In the genomic region with DNA sequence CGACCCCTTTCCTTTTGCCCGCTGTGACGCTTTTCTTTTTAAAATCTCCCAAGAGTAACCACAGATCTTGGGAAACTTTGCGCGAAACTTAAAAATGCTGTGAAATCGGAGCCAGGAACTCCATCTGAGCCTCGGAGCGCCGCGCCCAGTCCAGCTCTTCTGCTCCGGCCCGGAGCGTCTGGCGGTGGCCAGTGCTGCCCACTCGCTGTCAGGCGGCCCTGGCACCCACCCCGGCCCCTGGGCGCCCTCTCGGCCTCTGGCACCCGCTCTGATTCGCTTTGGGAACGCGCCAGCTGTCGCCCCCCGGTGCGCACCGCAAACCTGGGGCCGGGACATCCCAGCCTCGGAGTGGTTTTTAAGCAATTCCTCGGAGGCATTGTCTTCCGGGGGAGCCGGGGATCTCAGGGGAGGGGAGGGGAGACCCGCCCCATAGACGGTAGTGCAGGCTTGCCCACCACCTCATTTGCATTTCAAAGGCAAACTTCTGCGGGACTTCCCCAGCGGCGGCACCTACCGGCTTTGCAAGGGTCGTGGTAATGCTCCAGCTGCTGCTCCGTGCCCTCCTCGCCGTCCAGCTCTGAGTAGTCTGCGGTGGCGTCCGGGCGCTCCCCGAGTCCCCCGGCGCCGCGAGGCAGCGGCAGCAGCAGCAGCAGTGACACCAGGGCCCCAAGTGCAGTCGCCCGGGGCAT, we compare ENCODE assay signal across 8 cellular contexts. TPM values are rescaled to one million over a fixed set of nuclear protein-coding genes. Genes with fewer than 3 reads are reported as not detected.
A peak's percentile ranks its signal among the peaks of the same experiment; 100 is the strongest.
DNase-seq lines count a peak whose midpoint lies in the region; ATAC-seq and TF ChIP-seq lines count a peak whose summit lies in the region.

No MANE protein-coding gene starts in this region.

- ATAC-seq in GM21528 (IDR thresholded peaks at IDR 0.05; ENCODE audit: low FRiP score, unreplicated experiment): peak; percentile 48
- peak; percentile 20 for ATAC-seq in left colon
- no peak for ATAC-seq in GM21526 (IDR thresholded peaks at IDR 0.05; ENCODE audit: low FRiP score, unreplicated experiment)

- POLR2A ChIA-PET in MCF 10A (lab: Yijun Ruan, JAX): interaction anchor here (0.7 to 3.0 kb wide), 4 partner anchors 11 to 74 kb away, joined by 3 to 13 read pairs (median 4); partner anchors contain the start of gene TM9SF3

- no peak overlapping the region for H3K27ac ChIP-seq in OCI-LY1 (ENCODE audit: low read depth, low read length, poor library complexity, severe bottlenecking)
- H3K27ac ChIP-seq in subcutaneous abdominal adipose tissue (ENCODE audit: low read depth, low read length): no peak overlapping the region

- H3K4me3 Mint-ChIP-seq in MCF 10A (ENCODE audit: unreplicated experiment): peak overlapping the region; percentile 54

- no peak overlapping the region for H3K27ac Mint-ChIP-seq in MCF 10A (ENCODE audit: low read depth, unreplicated experiment)

- no peaks in the 10 kb centered on the region for H3K27me3 Mint-ChIP-seq in MCF 10A (ENCODE audit: insufficient read depth, unreplicated experiment)

- no peaks in the 10 kb centered on the region for H3K9me2 ChIP-seq in OCI-LY1 (ENCODE audit: low read depth, low read length)

- H3K4me1 Mint-ChIP-seq in MCF 10A (ENCODE audit: insufficient read depth, unreplicated experiment): peaks cover 8% of the 10 kb centered on the region

- intact Hi-C loops in MCF 10A (cut with micrococcal nuclease): loop anchor here (1.0 to 5.0 kb wide), 2 partner anchors 43 to 229 kb away; no protein-coding TSS in a partner anchor
- intact Hi-C loops in left colon (cut with DNase I, micrococcal nuclease): loop anchor here in 1 of 2 donors (5.0 kb wide), 1 partner anchor 116 kb away; no protein-coding TSS in a partner anchor

- CTCF ChIA-PET in MCF 10A (lab: Yijun Ruan, JAX): interaction anchor here (0.7 to 4.9 kb wide), 16 partner anchors 10 to 671 kb away, joined by 3 to 56 read pairs (median 6); no protein-coding TSS in a partner anchor

- no peaks in the 10 kb centered on the region for H3K36me3 ChIP-seq in OCI-LY1 (ENCODE audit: insufficient read depth, low read length)
- peaks cover 0 to 6% (median 0%) of the 10 kb centered on the region in 5 donors for H3K36me3 ChIP-seq in subcutaneous abdominal adipose tissue (ENCODE audit: control insufficient read depth in 5 of 5, insufficient read depth in 5 of 5, low read length in 5 of 5)

- H3K27me3 ChIP-seq in OCI-LY1 (ENCODE audit: insufficient read depth, low read length) (no peaks in the 10 kb centered on the region), subcutaneous abdominal adipose tissue (ENCODE audit: control insufficient read depth in 5 of 5, insufficient read depth in 4 of 5, low read length in 5 of 5) (peaks cover 8 to 12% (median 11%) of the 10 kb centered on the region in 5 donors)

- BruUV-seq in MCF 10A (replicated peaks; lab: Mats Ljungman, UMichigan): no TSS peak

- peak overlapping the region; percentile 23; the same call in 1 of the 2 replicates for H3K9ac ChIP-seq in OCI-LY1 (ENCODE audit: low read length)
- H3K9ac ChIP-seq in subcutaneous abdominal adipose tissue (ENCODE audit: low read length in 5 of 5): peak overlapping the region in 1 of 5 donors; percentile 54

- TF ChIP-seq CTCF in OCI-LY1 (IDR thresholded peaks at IDR 0.05; ENCODE audit: low read length) (no peak), MCF 10A (IDR thresholded peaks at IDR 0.05; ENCODE audit: unreplicated experiment) (no peak)

- H3F3A ChIP-seq in OCI-LY1 (ENCODE audit: insufficient read depth, low read length): no peaks in the 10 kb centered on the region

- no peak overlapping the region for H2AFZ ChIP-seq in OCI-LY1 (ENCODE audit: low read length)

- no peaks in the 10 kb centered on the region for H4K20me1 ChIP-seq in OCI-LY1 (ENCODE audit: insufficient read depth, low read length)

- H3K4me3 ChIP-seq in OCI-LY1 (ENCODE audit: low read depth, low read length, poor library complexity, severe bottlenecking): peak overlapping the region; percentile 59
- peak overlapping the region in 4 of 5 donors; percentile 57 to 70 (median 64) for H3K4me3 ChIP-seq in subcutaneous abdominal adipose tissue (ENCODE audit: low read depth in 1 of 5, low read length in 5 of 5)

- peaks cover 7% of the 10 kb centered on the region for H3K36me3 Mint-ChIP-seq in MCF 10A (ENCODE audit: insufficient read depth, unreplicated experiment)

- peak; percentile 55 for DNase-seq in DMS53 (lab: John Stamatoyannopoulos, UW)
- no peak for DNase-seq in MCF 10A (ENCODE audit: unreplicated experiment)
- DNase-seq in left colon: no peak
- DNase-seq in NCI-H2107 treated with DMSO at 0.1 percent for 48 hours (lab: John Stamatoyannopoulos, UW; ENCODE audit: unreplicated experiment): no peak

- no peaks in the 10 kb centered on the region for H3K9me3 ChIP-seq in OCI-LY1 (ENCODE audit: low read length)
- H3K9me3 ChIP-seq in subcutaneous abdominal adipose tissue (ENCODE audit: control insufficient read depth in 5 of 5, low read length in 5 of 5): no peaks in the 10 kb centered on the region

- H3K4me1 ChIP-seq in OCI-LY1 (ENCODE audit: insufficient read depth, low read length, severe bottlenecking) (peaks cover 18% of the 10 kb centered on the region), subcutaneous abdominal adipose tissue (ENCODE audit: control insufficient read depth in 5 of 5, insufficient read depth in 5 of 5, low read length in 5 of 5) (peaks cover 1 to 22% (median 21%) of the 10 kb centered on the region in 5 donors)

- H3K9me3 Mint-ChIP-seq in MCF 10A (ENCODE audit: unreplicated experiment): no peaks in the 10 kb centered on the region

- H3K79me2 ChIP-seq in OCI-LY1 (ENCODE audit: insufficient read depth, low read length): no peaks in the 10 kb centered on the region

- H3K4me2 ChIP-seq in OCI-LY1 (ENCODE audit: low read length): peak overlapping the region; percentile 90

RNA-seq across cellular contexts. Expression of gene TLL2, which starts 0.6 kb away (rescaled TPM):
- total RNA-seq in MCF 10A (2022) (0.20 TPM in 1 of 2 replicates, not detected in the other), left colon (under 1 TPM; 0.34 to 0.37 TPM)
